Comparison of ENCODE assay signal across 24 cellular contexts in the genomic region with DNA sequence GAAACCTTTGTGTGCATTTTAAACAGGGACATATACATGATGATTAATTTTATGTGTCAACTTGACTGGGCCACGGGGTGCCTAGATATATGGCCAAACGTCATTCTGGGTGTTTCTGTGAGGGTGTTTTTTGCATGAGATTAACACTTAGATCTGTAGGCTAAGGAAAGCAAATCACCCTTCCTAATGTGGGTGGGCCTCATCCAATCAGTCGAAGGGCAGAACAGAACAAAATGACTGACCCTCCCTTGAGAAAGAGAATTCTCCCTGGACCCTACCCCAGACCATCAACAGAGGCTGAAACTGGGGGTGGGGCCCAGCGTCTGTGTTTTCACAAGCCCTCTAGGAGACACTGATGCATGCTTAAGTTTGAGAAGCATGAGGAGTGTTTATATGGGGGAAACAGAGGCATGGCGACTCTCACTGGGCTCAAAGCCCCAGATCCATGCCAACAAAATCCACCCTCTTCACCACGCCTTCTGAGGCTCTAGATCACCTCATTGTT. TPM values are rescaled to one million over a fixed set of nuclear protein-coding genes. Genes with fewer than 3 reads are reported as not detected.
"Had no signal": no experiment of that assay in that cellular context is flagged by ENCODE, and none has a peak within 500 bp of the region (broad histone marks: within the 10 kb centered on the region; RNA-seq: fewer than 3 reads in every experiment).

No MANE protein-coding gene starts in this region.

- H3K27me3 ChIP-seq: body of pancreas, right lobe of liver, testis, upper lobe of right lung had no signal

- H3K27ac ChIP-seq: body of pancreas, right lobe of liver, SK-N-MC, upper lobe of right lung had no signal

- H3K27me3 Mint-ChIP-seq: activated naive CD8-positive, alpha-beta T cell treated with anti-CD3 and anti-CD28 coated beads, Interleukin-2, amount 10 ng/mL, durations not matched to agents 7 days and 5 days; natural killer cell treated with Interleukin-12 subunit alpha and Interleukin-12 subunit beta and Interleukin-15 and Interleukin-18, amount 100 ng/mL, for 72 hours; stimulated activated naive CD8-positive, alpha-beta T cell treated with anti-CD3 and anti-CD28 coated beads, Interleukin-15, amount 100 ng/mL, for 72 hours had no signal

- FAIRE-seq: colon, TTC549 had no signal

- H3K4me3 Mint-ChIP-seq: activated naive CD8-positive, alpha-beta T cell treated with anti-CD3 and anti-CD28 coated beads, Interleukin-2, amount 10 ng/mL, durations not matched to agents 7 days and 5 days; mesothelial cell of epicardium; natural killer cell treated with Interleukin-12 subunit alpha and Interleukin-12 subunit beta and Interleukin-15 and Interleukin-18, amount 100 ng/mL, for 72 hours; stimulated activated naive CD8-positive, alpha-beta T cell treated with anti-CD3 and anti-CD28 coated beads, Interleukin-15, amount 100 ng/mL, for 72 hours; WTC11 had no signal

- H3K4me2 ChIP-seq: smooth muscle cell had no signal

- ATAC-seq: body of pancreas; left colon; natural killer cell treated with Interleukin-12 subunit alpha and Interleukin-12 subunit beta and Interleukin-15 and Interleukin-18, amount 100 ng/mL, for 72 hours; right lobe of liver; stimulated activated naive CD8-positive, alpha-beta T cell treated with anti-CD3 and anti-CD28 coated beads, Interleukin-15, amount 100 ng/mL, for 72 hours; upper lobe of right lung; WTC11 had no signal

- H3K9me3 Mint-ChIP-seq: activated naive CD8-positive, alpha-beta T cell treated with anti-CD3 and anti-CD28 coated beads, Interleukin-2, amount 10 ng/mL, durations not matched to agents 7 days and 5 days; mesothelial cell of epicardium; natural killer cell treated with Interleukin-12 subunit alpha and Interleukin-12 subunit beta and Interleukin-15 and Interleukin-18, amount 100 ng/mL, for 72 hours; stimulated activated naive CD8-positive, alpha-beta T cell treated with anti-CD3 and anti-CD28 coated beads, Interleukin-15, amount 100 ng/mL, for 72 hours; WTC11 had no signal

- H3K4me1 Mint-ChIP-seq: mesothelial cell of epicardium, WTC11 had no signal

- H3K27ac Mint-ChIP-seq: activated naive CD8-positive, alpha-beta T cell treated with anti-CD3 and anti-CD28 coated beads, Interleukin-2, amount 10 ng/mL, durations not matched to agents 7 days and 5 days; mesothelial cell of epicardium; natural killer cell treated with Interleukin-12 subunit alpha and Interleukin-12 subunit beta and Interleukin-15 and Interleukin-18, amount 100 ng/mL, for 72 hours; progenitor cell of endocrine pancreas; stimulated activated naive CD8-positive, alpha-beta T cell treated with anti-CD3 and anti-CD28 coated beads, Interleukin-15, amount 100 ng/mL, for 72 hours; WTC11 had no signal

- H3K4me3 ChIP-seq: body of pancreas, lung, right lobe of liver, SK-N-MC, smooth muscle cell, testis, upper lobe of right lung had no signal

- H3K36me3 Mint-ChIP-seq: mesothelial cell of epicardium; natural killer cell treated with Interleukin-12 subunit alpha and Interleukin-12 subunit beta and Interleukin-15 and Interleukin-18, amount 100 ng/mL, for 72 hours; WTC11 had no signal

- H3K9me3 ChIP-seq: body of pancreas, right lobe of liver, testis, upper lobe of right lung had no signal

- H3K36me3 ChIP-seq: right lobe of liver, upper lobe of right lung had no signal

- H3K4me1 ChIP-seq: body of pancreas, right lobe of liver, upper lobe of right lung had no signal

- DNase-seq: activated CD4-positive, alpha-beta T cell treated with anti-CD3 and anti-CD28 coated beads for 4 hours; activated naive CD4-positive, alpha-beta T cell treated with Interleukin-2 at 50 U/mL for 16 hours; activated naive CD8-positive, alpha-beta T cell treated with anti-CD3 and anti-CD28 coated beads, Interleukin-2, amount 10 ng/mL, durations not matched to agents 7 days and 5 days; amygdala; body of pancreas; caudate nucleus; foreskin melanocyte; hypothalamus; left colon; occipital lobe; stimulated activated CD4-positive, alpha-beta T cell treated with anti-CD3 and anti-CD28 coated beads, Interleukin-4, amount 100 ng/mL, for 1 hour; stimulated activated naive CD8-positive, alpha-beta T cell treated with anti-CD3 and anti-CD28 coated beads, Interleukin-15, amount 100 ng/mL, for 72 hours; testis; upper lobe of right lung had no signal

RNA-seq across cellular contexts. Expression of a gene that starts 56.2 kb away (rescaled TPM):
- total RNA-seq: progenitor cell of endocrine pancreas had no signal
